ENCODE assay signal across 10 cellular contexts in genomic region chr2:135962401-135963138, GRCh38. TPM values are rescaled to one million over a fixed set of nuclear protein-coding genes. Genes with fewer than 3 reads are reported as not detected.
DNase-seq lines count a peak whose midpoint lies in the region; ATAC-seq and TF ChIP-seq lines count a peak whose summit lies in the region.
"Had no signal": no experiment of that assay in that cellular context is flagged by ENCODE, and none has a peak within 500 bp of the region (broad histone marks: within the 10 kb centered on the region; RNA-seq: fewer than 3 reads in every experiment).

No MANE protein-coding gene starts in this region.

- H3K27me3 Mint-ChIP-seq in CD14-positive monocyte (ENCODE audit: low read depth in 3 of 3): no peaks in the 10 kb centered on the region

- peak overlapping the region in 6 of 7 donors; percentile 21 to 75 (median 64) for H3K27ac Mint-ChIP-seq in CD14-positive monocyte

- H3K27me3 ChIP-seq in HUES64 (ENCODE audit: insufficient read depth, low read length) (no peaks in the 10 kb centered on the region), breast epithelium (no peaks in the 10 kb centered on the region), colonic mucosa (no peaks in the 10 kb centered on the region)
- H3K27me3 ChIP-seq: BLaER1 treated with 17β-estradiol and CSF1 and Interleukin-3, amounts not matched to agents 10 nM and 100 nM had no signal

- no peaks in the 10 kb centered on the region for H3K9me3 ChIP-seq in HUES64 (ENCODE audit: insufficient read depth, low read depth, low read length)
- no peaks in the 10 kb centered on the region for H3K9me3 ChIP-seq in breast epithelium
- no peaks in the 10 kb centered on the region for H3K9me3 ChIP-seq in colonic mucosa
- H3K9me3 ChIP-seq: BLaER1 treated with 17β-estradiol and CSF1 and Interleukin-3, amounts not matched to agents 10 nM and 100 nM had no signal

- ATAC-seq in GM19438 (IDR thresholded peaks at IDR 0.05; ENCODE audit: low read depth, unreplicated experiment): peak; percentile 52
- ATAC-seq in HG03025 (IDR thresholded peaks at IDR 0.05; ENCODE audit: low FRiP score, unreplicated experiment): no peak

- peaks cover 26 to 33% of the 10 kb centered on the region in 2 donors for H3K36me3 Mint-ChIP-seq in CD14-positive monocyte

- H3K9ac ChIP-seq in HUES64 (ENCODE audit: low read depth, low read length): no peak overlapping the region
- H3K9ac ChIP-seq in colonic mucosa (ENCODE audit: low read depth in 2 of 2, low read length in 2 of 2): no peak overlapping the region

- peaks cover 28% of the 10 kb centered on the region; the same call in 1 of the 2 replicates for H3K36me3 ChIP-seq in HUES64 (ENCODE audit: insufficient read depth, low read length)
- no peaks in the 10 kb centered on the region for H3K36me3 ChIP-seq in breast epithelium
- H3K36me3 ChIP-seq in colonic mucosa: no peaks in the 10 kb centered on the region

- H3K9me3 Mint-ChIP-seq in CD14-positive monocyte: no peaks in the 10 kb centered on the region

- peaks cover 39% of the 10 kb centered on the region for H3K4me1 ChIP-seq in HUES64 (ENCODE audit: insufficient read depth, low read length)
- H3K4me1 ChIP-seq in breast epithelium: no peaks in the 10 kb centered on the region
- H3K4me1 ChIP-seq in colonic mucosa: peaks cover 5% of the 10 kb centered on the region

- intact Hi-C loops in CD14-positive monocyte (cut with micrococcal nuclease): no loop called here
- intact Hi-C loops in breast epithelium (cut with DNase I; ENCODE audit: low total_unique reads): no loop called here
- intact Hi-C loops in colonic mucosa (cut with DNase I): no loop called here

- no peak for DNase-seq in CD14-positive monocyte (ENCODE audit: low spot score)
- DNase-seq in breast epithelium (ENCODE audit: low spot score in 2 of 2): no peak
- DNase-seq in HUDEP-2 (lab: John Stamatoyannopoulos, UW; ENCODE audit: unreplicated experiment in 76 of 76): no peak
- DNase-seq in stimulated activated CD4-positive, alpha-beta T cell treated with anti-CD3 and anti-CD28 coated beads, Interleukin-2, amount 100 ng/mL, for 24 hours: no peak
- DNase-seq in colonic mucosa: no peak
- DNase-seq: stimulated activated CD8-positive, alpha-beta memory T cell treated with anti-CD3 and anti-CD28 coated beads, Interleukin-4, amount 100 ng/mL, for 48 hours had no signal

- no peak for TF ChIP-seq POLR2A in breast epithelium (IDR thresholded peaks at IDR 0.05)

- H3K4me3 Mint-ChIP-seq in CD14-positive monocyte: no peak overlapping the region

- H3K4me3 ChIP-seq in HUES64 (ENCODE audit: low read length) (no peak overlapping the region), breast epithelium (no peak overlapping the region), colonic mucosa (no peak overlapping the region)
- H3K4me3 ChIP-seq: BLaER1 treated with 17β-estradiol and CSF1 and Interleukin-3, amounts not matched to agents 10 nM and 100 nM had no signal

- WGBS in HUES64: 83% methylated on average over 3 of the region's 4 CpGs

- H3K4me1 Mint-ChIP-seq in CD14-positive monocyte: peaks cover 39% of the 10 kb centered on the region

- no peak for TF ChIP-seq CTCF in CD14-positive monocyte (IDR thresholded peaks at IDR 0.05)
- TF ChIP-seq CTCF in breast epithelium (IDR thresholded peaks at IDR 0.05): no peak
- no peak for TF ChIP-seq CTCF in colonic mucosa (IDR thresholded peaks at IDR 0.05)

- H3K27ac ChIP-seq in HUES64 (ENCODE audit: low read depth, low read length) (peak overlapping the region; percentile 32), breast epithelium (peak overlapping the region; percentile 33 to 38), colonic mucosa (no peak overlapping the region)

RNA-seq across cellular contexts. Expression of gene DARS1, which starts 22.9 kb away (rescaled TPM):
- polyA plus RNA-seq in CD14-positive monocyte: 10 to 100 TPM; 46.2 to 53.0 TPM
- polyA plus RNA-seq in HUES64 (2013, experiment 1 of 2): 78.5 TPM
- 93.1 TPM for polyA plus RNA-seq in HUES64 (2013, experiment 2 of 2)
- 100 to 1,000 TPM in 1 of 3 donors, 10 to 100 TPM in 2; 76.4 to 117 (median 86.7) TPM for total RNA-seq in breast epithelium
- 10 to 100 TPM; 52.4 to 80.7 TPM for total RNA-seq in colonic mucosa
